In genomic region chr1:23793861-23794731, GRCh38 we compare ENCODE assay signal across 19 cellular contexts. TPM values are rescaled to one million over a fixed set of nuclear protein-coding genes. Genes with fewer than 3 reads are reported as not detected.
DNase-seq lines count a peak whose midpoint lies in the region; ATAC-seq and TF ChIP-seq lines count a peak whose summit lies in the region.
"Had no signal": no experiment of that assay in that cellular context is flagged by ENCODE, and none has a peak within 500 bp of the region (broad histone marks: within the 10 kb centered on the region; RNA-seq: fewer than 3 reads in every experiment).

No MANE protein-coding gene starts in this region.

- H3K4me1 ChIP-seq in RWPE2 (ENCODE audit: insufficient read depth, poor library complexity, severe bottlenecking) = peaks cover 23% of the 10 kb centered on the region
- peaks cover 44% of the 10 kb centered on the region for H3K4me1 ChIP-seq in lower lobe of right lung
- H3K4me1 ChIP-seq in thyroid gland = peaks cover 14 to 23% of the 10 kb centered on the region in 2 donors

- no peak for TF ChIP-seq POLR2A in thyroid gland (IDR thresholded peaks at IDR 0.05)

- H3K27ac ChIP-seq in RWPE2 (ENCODE audit: poor library complexity, severe bottlenecking) = peak overlapping the region; percentile 91
- peak overlapping the region; percentile 22 for H3K27ac ChIP-seq in lower lobe of right lung
- no peak overlapping the region for H3K27ac ChIP-seq in thyroid gland
- H3K27ac ChIP-seq: ascending aorta, foreskin keratinocyte, testis had no signal

- TF ChIP-seq CTCF in RWPE2 (IDR thresholded peaks at IDR 0.05; ENCODE audit: poor library complexity, severe bottlenecking) (no peak), lower lobe of right lung (IDR thresholded peaks at IDR 0.05) (no peak), thyroid gland (IDR thresholded peaks at IDR 0.05) (no peak)

- H3K36me3 ChIP-seq in RWPE2 (ENCODE audit: low read depth) = peaks cover 54% of the 10 kb centered on the region
- H3K36me3 ChIP-seq in lower lobe of right lung = peaks cover 48% of the 10 kb centered on the region
- H3K36me3 ChIP-seq in thyroid gland = peaks cover 0 to 5% of the 10 kb centered on the region in 2 donors
- H3K36me3 ChIP-seq: ovary had no signal

- H3K9me3 ChIP-seq in RWPE2 (ENCODE audit: severe bottlenecking) = no peaks in the 10 kb centered on the region
- H3K9me3 ChIP-seq in lower lobe of right lung = no peaks in the 10 kb centered on the region
- H3K9me3 ChIP-seq in thyroid gland = no peaks in the 10 kb centered on the region
- H3K9me3 ChIP-seq: ascending aorta, ovary, testis had no signal

- H3K27me3 ChIP-seq in RWPE2 (ENCODE audit: insufficient read depth, poor library complexity, severe bottlenecking) (no peaks in the 10 kb centered on the region), lower lobe of right lung (ENCODE audit: low read depth) (no peaks in the 10 kb centered on the region), thyroid gland (no peaks in the 10 kb centered on the region)
- H3K27me3 ChIP-seq: ascending aorta, foreskin keratinocyte, ovary, testis had no signal

- WGBS in thyroid gland, 2 donors = 52 to 60% methylated on average over 5 to 15 of the region's 21 CpGs

- intact Hi-C loops in lower lobe of right lung (cut with DNase I) = no loop called here
- intact Hi-C loops in thyroid gland (cut with DNase I) = no loop called here

- ATAC-seq in RWPE2 (ENCODE audit: low read depth) (no peak), lower lobe of right lung (no peak), GM21786 (IDR thresholded peaks at IDR 0.05; ENCODE audit: unreplicated experiment) (no peak)

- DNase-seq in DMS53 (lab: John Stamatoyannopoulos, UW) (peak; percentile 22), DMS53 treated with DMSO at 0.1 percent for 48 hours (lab: John Stamatoyannopoulos, UW; ENCODE audit: unreplicated experiment) (no peak), RWPE2 (ENCODE audit: low spot score) (no peak), lower lobe of right lung (no peak), thyroid gland (peak; percentile 31 to 45), NOMO-1 treated with DMSO at 0.1 percent for 48 hours (lab: John Stamatoyannopoulos, UW; ENCODE audit: unreplicated experiment) (no peak)
- no peak for DNase-seq in central memory CD4-positive, alpha-beta T cell
- DNase-seq: 8988T; activated CD4-positive, alpha-beta T cell treated with anti-CD3 and anti-CD28 coated beads for 4 hours; COR-L47; NCI-H1048; NCI-H2107; NCI-H774; stimulated activated CD4-positive, alpha-beta T cell treated with anti-CD3 and anti-CD28 coated beads, Interleukin-4, amount 100 ng/mL, for 24 hours; testis had no signal

- H3K4me3 ChIP-seq in RWPE2 (ENCODE audit: severe bottlenecking) = no peak overlapping the region
- no peak overlapping the region for H3K4me3 ChIP-seq in lower lobe of right lung
- no peak overlapping the region for H3K4me3 ChIP-seq in thyroid gland (replicated peaks in 1 of 3)
- H3K4me3 ChIP-seq: ascending aorta, ovary, testis had no signal

RNA-seq across cellular contexts. Expression of gene LYPLA2, which starts 3.2 kb away (rescaled TPM):
- 44.2 TPM for total RNA-seq in lower lobe of right lung
- 10 to 100 TPM; 31.3 to 75.4 (median 60.6) TPM for total RNA-seq in thyroid gland

RNA-seq across cellular contexts. Expression of gene GALE, which starts 6.5 kb away (rescaled TPM):
- total RNA-seq in lower lobe of right lung (49.8 TPM), thyroid gland (10 to 100 TPM in 2 of 4 donors, 1 to 10 TPM in 2; 4.6 to 12.6 (median 8.4) TPM)

RNA-seq across cellular contexts. Expression of gene PITHD1, which starts 15.9 kb away (rescaled TPM):
- 46.6 TPM for total RNA-seq in lower lobe of right lung
- total RNA-seq in thyroid gland = 10 to 100 TPM; 55.3 to 75.8 (median 60.0) TPM

RNA-seq across cellular contexts. Expression of gene HMGCL, which starts 31.1 kb away (rescaled TPM):
- 39.3 TPM for total RNA-seq in lower lobe of right lung
- 10 to 100 TPM; 35.8 to 84.3 (median 57.0) TPM for total RNA-seq in thyroid gland

RNA-seq across cellular contexts. Expression of gene ELOA, which starts 50.8 kb away (rescaled TPM):
- total RNA-seq in lower lobe of right lung (64.2 TPM), thyroid gland (10 to 100 TPM; 33.3 to 49.9 (median 40.5) TPM)

Comparison
In these comparisons a context has a peak if more than half of its experiments do, and no peak if none do; other contexts are left out.
1. DNase-seq: peak in DMS53 (single experiment) and thyroid gland (2 of 2); none in DMS53 treated with DMSO at 0.1 percent for 48 hours (single experiment), RWPE2 (single experiment), lower lobe of right lung (single experiment), NOMO-1 treated with DMSO at 0.1 percent for 48 hours (single experiment) and central memory CD4-positive, alpha-beta T cell (single experiment).
2. H3K27ac ChIP-seq: peak in RWPE2 (single experiment) and lower lobe of right lung (single experiment); none in thyroid gland (0 of 3).